In genomic region chr11:92867913-92868619, GRCh38 we compare ENCODE assay signal across 1 cellular context.
TF ChIP-seq lines count a peak whose summit lies in the region.

No MANE protein-coding gene starts in this region.

TF ChIP-seq in HEK293, 187 proteins besides CTCF, POLR2A, EP300 and RAD21 (continued from another document and continues in another):
- TF ChIP-seq OVOL3 (tag by site-specific recombination; IDR thresholded peaks at IDR 0.05) (peak; percentile 96), AEBP2 (tag by site-specific recombination; IDR thresholded peaks at IDR 0.05; ENCODE audit: borderline replicate concordance) (no peak), ZNF654 (tag by site-specific recombination; IDR thresholded peaks at IDR 0.05; ENCODE audit: low read depth) (no peak), PRDM1 (tag by site-specific recombination; IDR thresholded peaks at IDR 0.05) (no peak), ZNF777 (tag by site-specific recombination; IDR thresholded peaks at IDR 0.05; ENCODE audit: borderline replicate concordance) (no peak), MYNN (tag by site-specific recombination; IDR thresholded peaks at IDR 0.05; ENCODE audit: borderline replicate concordance) (no peak), ZNF843 (tag by site-specific recombination; IDR thresholded peaks at IDR 0.05) (peak; percentile 99), ZFHX2 (tag by site-specific recombination; conservative IDR thresholded peaks at IDR 0.05) (no peak), ZNF621 (tag by site-specific recombination; IDR thresholded peaks at IDR 0.05) (no peak), ZNF184 (tag by site-specific recombination; IDR thresholded peaks at IDR 0.05) (no peak), WT1 (tag by site-specific recombination; IDR thresholded peaks at IDR 0.05) (peak; percentile 90), KLF16 (tag by site-specific recombination; IDR thresholded peaks at IDR 0.05) (peak; percentile 53; the same call in 1 of the 2 replicates), ZSCAN23 (tag by site-specific recombination; IDR thresholded peaks at IDR 0.05) (no peak), ZNF223 (tag by site-specific recombination; IDR thresholded peaks at IDR 0.05) (no peak), ZSCAN30 (tag by site-specific recombination; IDR thresholded peaks at IDR 0.05) (peak; percentile 46; the same call in 1 of the 2 replicates), TRIM28 (IDR thresholded peaks at IDR 0.05; ENCODE audit: borderline replicate concordance, low read length) (peak; percentile 84), ZNF175 (tag by site-specific recombination; IDR thresholded peaks at IDR 0.05) (no peak), EGR2 (tag by site-specific recombination; IDR thresholded peaks at IDR 0.05; ENCODE audit: low read depth) (no peak), ZFP3 (tag by site-specific recombination; IDR thresholded peaks at IDR 0.05; ENCODE audit: low read depth) (no peak), ZNF747 (tag by site-specific recombination; IDR thresholded peaks at IDR 0.05) (no peak), ZNF140 (tag by site-specific recombination; IDR thresholded peaks at IDR 0.05) (no peak), ZNF10 (tag by site-specific recombination; IDR thresholded peaks at IDR 0.05) (peak; percentile 79), ZNF19 (tag by site-specific recombination; IDR thresholded peaks at IDR 0.05; ENCODE audit: low read depth) (no peak), ZNF23 (tag by site-specific recombination; IDR thresholded peaks at IDR 0.05; ENCODE audit: borderline replicate concordance) (no peak), HOXD13 (CRISPR knock-in tag; IDR thresholded peaks at IDR 0.05; ENCODE audit: borderline replicate concordance) (peak; percentile 67; the same call in 1 of the 2 replicates), ZNF792 (tag by site-specific recombination; IDR thresholded peaks at IDR 0.05) (no peak), ZNF26 (tag by site-specific recombination; IDR thresholded peaks at IDR 0.05) (no peak), ZNF341 (tag by site-specific recombination; IDR thresholded peaks at IDR 0.05; ENCODE audit: low read depth) (no peak), ZBTB11 (tag by site-specific recombination; conservative IDR thresholded peaks at IDR 0.05; ENCODE audit: low read depth) (no peak), KLF1 (tag by site-specific recombination; IDR thresholded peaks at IDR 0.05) (peak; percentile 54), SCRT1 (tag by site-specific recombination; IDR thresholded peaks at IDR 0.05; ENCODE audit: borderline replicate concordance) (0 out of 2 replicates have a peak, but pooled peaks have one; percentile 62), ZNF214 (tag by site-specific recombination; IDR thresholded peaks at IDR 0.05; ENCODE audit: borderline replicate concordance) (no peak), ZNF292 (tag by site-specific recombination; IDR thresholded peaks at IDR 0.05; ENCODE audit: borderline replicate concordance, low read depth) (no peak), ZNF544 (tag by site-specific recombination; IDR thresholded peaks at IDR 0.05) (no peak), ZNF585B (tag by site-specific recombination; IDR thresholded peaks at IDR 0.05) (no peak), ZNF561 (tag by site-specific recombination; IDR thresholded peaks at IDR 0.05; ENCODE audit: borderline replicate concordance) (peak; percentile 95), ZNF121 (tag by site-specific recombination; IDR thresholded peaks at IDR 0.05) (peak; percentile 39; the same call in 1 of the 2 replicates), ZNF37A (tag by site-specific recombination; IDR thresholded peaks at IDR 0.05) (no peak), ZNF133 (tag by site-specific recombination; IDR thresholded peaks at IDR 0.05) (no peak), ZNF660 (tag by site-specific recombination; IDR thresholded peaks at IDR 0.05) (0 out of 2 replicates have a peak, but pooled peaks have one; percentile 12), ZNF558 (tag by site-specific recombination; IDR thresholded peaks at IDR 0.05) (peak; percentile 38; the same call in 1 of the 2 replicates), KLF10 (tag by site-specific recombination; IDR thresholded peaks at IDR 0.05) (peak; percentile 81), ZNF266 (tag by site-specific recombination; IDR thresholded peaks at IDR 0.05; ENCODE audit: low read depth) (no peak), ZNF837 (tag by site-specific recombination; IDR thresholded peaks at IDR 0.05) (no peak), ZNF707 (tag by site-specific recombination; IDR thresholded peaks at IDR 0.05) (no peak), ZNF600 (tag by site-specific recombination; IDR thresholded peaks at IDR 0.05) (peak; percentile 50), REST (tag by site-specific recombination; IDR thresholded peaks at IDR 0.05) (no peak), ZBTB1 (tag by site-specific recombination; IDR thresholded peaks at IDR 0.05) (0 out of 2 replicates have a peak, but pooled peaks have one; percentile 36), ZNF596 (tag by site-specific recombination; IDR thresholded peaks at IDR 0.05) (peak; percentile 36; the same call in 1 of the 2 replicates), ZNF48 (tag by site-specific recombination; IDR thresholded peaks at IDR 0.05) (no peak)
- TF ChIP-seq, protein P1, sequence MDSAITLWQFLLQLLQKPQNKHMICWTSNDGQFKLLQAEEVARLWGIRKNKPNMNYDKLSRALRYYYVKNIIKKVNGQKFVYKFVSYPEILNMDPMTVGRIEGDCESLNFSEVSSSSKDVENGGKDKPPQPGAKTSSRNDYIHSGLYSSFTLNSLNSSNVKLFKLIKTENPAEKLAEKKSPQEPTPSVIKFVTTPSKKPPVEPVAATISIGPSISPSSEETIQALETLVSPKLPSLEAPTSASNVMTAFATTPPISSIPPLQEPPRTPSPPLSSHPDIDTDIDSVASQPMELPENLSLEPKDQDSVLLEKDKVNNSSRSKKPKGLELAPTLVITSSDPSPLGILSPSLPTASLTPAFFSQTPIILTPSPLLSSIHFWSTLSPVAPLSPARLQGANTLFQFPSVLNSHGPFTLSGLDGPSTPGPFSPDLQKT (IDR thresholded peaks at IDR 0.05; ENCODE audit: borderline replicate concordance, low read depth, low read length): no peak
- TF ChIP-seq, protein P2, sequence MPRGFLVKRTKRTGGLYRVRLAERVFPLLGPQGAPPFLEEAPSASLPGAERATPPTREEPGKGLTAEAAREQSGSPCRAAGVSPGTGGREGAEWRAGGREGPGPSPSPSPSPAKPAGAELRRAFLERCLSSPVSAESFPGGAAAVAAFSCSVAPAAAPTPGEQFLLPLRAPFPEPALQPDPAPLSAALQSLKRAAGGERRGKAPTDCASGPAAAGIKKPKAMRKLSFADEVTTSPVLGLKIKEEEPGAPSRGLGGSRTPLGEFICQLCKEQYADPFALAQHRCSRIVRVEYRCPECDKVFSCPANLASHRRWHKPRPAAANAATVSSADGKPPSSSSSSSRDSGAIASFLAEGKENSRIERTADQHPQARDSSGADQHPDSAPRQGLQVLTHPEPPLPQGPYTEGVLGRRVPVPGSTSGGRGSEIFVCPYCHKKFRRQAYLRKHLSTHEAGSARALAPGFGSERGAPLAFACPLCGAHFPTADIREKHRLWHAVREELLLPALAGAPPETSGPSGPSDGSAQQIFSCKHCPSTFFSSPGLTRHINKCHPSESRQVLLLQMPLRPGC (tag by site-specific recombination; IDR thresholded peaks at IDR 0.05): peak; percentile 92
- TF ChIP-seq, protein P3, sequence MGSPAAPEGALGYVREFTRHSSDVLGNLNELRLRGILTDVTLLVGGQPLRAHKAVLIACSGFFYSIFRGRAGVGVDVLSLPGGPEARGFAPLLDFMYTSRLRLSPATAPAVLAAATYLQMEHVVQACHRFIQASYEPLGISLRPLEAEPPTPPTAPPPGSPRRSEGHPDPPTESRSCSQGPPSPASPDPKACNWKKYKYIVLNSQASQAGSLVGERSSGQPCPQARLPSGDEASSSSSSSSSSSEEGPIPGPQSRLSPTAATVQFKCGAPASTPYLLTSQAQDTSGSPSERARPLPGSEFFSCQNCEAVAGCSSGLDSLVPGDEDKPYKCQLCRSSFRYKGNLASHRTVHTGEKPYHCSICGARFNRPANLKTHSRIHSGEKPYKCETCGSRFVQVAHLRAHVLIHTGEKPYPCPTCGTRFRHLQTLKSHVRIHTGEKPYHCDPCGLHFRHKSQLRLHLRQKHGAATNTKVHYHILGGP (tag by site-specific recombination; IDR thresholded peaks at IDR 0.05): no peak
- TF ChIP-seq, protein P4, sequence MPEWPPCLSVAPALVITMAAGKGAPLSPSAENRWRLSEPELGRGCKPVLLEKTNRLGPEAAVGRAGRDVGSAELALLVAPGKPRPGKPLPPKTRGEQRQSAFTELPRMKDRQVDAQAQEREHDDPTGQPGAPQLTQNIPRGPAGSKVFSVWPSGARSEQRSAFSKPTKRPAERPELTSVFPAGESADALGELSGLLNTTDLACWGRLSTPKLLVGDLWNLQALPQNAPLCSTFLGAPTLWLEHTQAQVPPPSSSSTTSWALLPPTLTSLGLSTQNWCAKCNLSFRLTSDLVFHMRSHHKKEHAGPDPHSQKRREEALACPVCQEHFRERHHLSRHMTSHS (tag by site-specific recombination; IDR thresholded peaks at IDR 0.05): peak; percentile 71
- TF ChIP-seq, protein P5, sequence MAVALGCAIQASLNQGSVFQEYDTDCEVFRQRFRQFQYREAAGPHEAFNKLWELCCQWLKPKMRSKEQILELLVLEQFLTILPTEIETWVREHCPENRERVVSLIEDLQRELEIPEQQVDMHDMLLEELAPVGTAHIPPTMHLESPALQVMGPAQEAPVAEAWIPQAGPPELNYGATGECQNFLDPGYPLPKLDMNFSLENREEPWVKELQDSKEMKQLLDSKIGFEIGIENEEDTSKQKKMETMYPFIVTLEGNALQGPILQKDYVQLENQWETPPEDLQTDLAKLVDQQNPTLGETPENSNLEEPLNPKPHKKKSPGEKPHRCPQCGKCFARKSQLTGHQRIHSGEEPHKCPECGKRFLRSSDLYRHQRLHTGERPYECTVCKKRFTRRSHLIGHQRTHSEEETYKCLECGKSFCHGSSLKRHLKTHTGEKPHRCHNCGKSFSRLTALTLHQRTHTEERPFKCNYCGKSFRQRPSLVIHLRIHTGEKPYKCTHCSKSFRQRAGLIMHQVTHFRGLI (tag by site-specific recombination; IDR thresholded peaks at IDR 0.05): peak; percentile 96
